Comparison of ENCODE assay signal across 1 cellular context in the genomic region with DNA sequence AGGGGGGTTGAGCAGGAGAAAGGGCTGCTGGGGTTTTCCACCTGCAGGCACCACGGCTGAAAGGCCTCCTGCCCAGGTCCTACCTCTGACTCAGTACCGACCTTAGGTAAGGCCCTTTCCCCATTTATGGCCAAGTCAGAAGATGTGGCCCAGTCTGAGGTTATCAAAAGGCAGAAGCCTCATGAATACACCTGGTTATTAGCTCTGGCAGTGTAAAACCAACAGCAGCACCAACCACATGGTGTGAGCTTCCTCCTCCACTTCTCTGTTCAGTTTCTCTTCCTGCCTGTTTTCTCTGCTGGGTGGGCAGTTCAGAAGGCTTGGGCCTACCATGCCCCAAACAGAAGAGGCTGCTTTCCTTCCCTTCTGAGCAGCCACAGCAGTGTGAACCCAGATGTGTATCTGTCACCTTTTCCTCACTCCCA.
TF ChIP-seq lines count a peak whose summit lies in the region.

No MANE protein-coding gene starts in this region.

TF ChIP-seq in GM12878, 131 proteins besides CTCF, POLR2A, EP300 and RAD21 (continued from another document and continues in another):
- TF ChIP-seq, protein P1, sequence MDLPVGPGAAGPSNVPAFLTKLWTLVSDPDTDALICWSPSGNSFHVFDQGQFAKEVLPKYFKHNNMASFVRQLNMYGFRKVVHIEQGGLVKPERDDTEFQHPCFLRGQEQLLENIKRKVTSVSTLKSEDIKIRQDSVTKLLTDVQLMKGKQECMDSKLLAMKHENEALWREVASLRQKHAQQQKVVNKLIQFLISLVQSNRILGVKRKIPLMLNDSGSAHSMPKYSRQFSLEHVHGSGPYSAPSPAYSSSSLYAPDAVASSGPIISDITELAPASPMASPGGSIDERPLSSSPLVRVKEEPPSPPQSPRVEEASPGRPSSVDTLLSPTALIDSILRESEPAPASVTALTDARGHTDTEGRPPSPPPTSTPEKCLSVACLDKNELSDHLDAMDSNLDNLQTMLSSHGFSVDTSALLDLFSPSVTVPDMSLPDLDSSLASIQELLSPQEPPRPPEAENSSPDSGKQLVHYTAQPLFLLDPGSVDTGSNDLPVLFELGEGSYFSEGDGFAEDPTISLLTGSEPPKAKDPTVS (IDR thresholded peaks at IDR 0.05; ENCODE audit: low read depth, low read length): no peak
- TF ChIP-seq MTA2 (IDR thresholded peaks at IDR 0.05; ENCODE audit: low read depth) (peak; percentile 75), DPF2 (IDR thresholded peaks at IDR 0.05) (peak; percentile 65), CHD4 (IDR thresholded peaks at IDR 0.05) (no peak), SMAD5 (IDR thresholded peaks at IDR 0.05; ENCODE audit: low read depth) (no peak), CUX1 (IDR thresholded peaks at IDR 0.05; ENCODE audit: insufficient replicate concordance, low read depth, low read length) (no peak), IRF4 (IDR thresholded peaks at IDR 0.05; ENCODE audit: low read depth, low read length) (0 out of 2 replicates have a peak, but pooled peaks have one; percentile 18), SP1 (IDR thresholded peaks at IDR 0.05; ENCODE audit: low read depth, low read length) (no peak), NFIC (IDR thresholded peaks at IDR 0.05; ENCODE audit: low read depth, low read length) (peak; percentile 55), BHLHE40 (IDR thresholded peaks at IDR 0.05; ENCODE audit: borderline replicate concordance in 1 of 2, low read depth in 2 of 2, low read length in 1 of 2) (peak; percentile 31 to 51; a peak in 1 of 4 replicates), ETV6 (conservative IDR thresholded peaks at IDR 0.05 in 1 of 2, IDR thresholded peaks at IDR 0.05 in 1 of 2; ENCODE audit: borderline replicate concordance in 1 of 2, low read depth in 1 of 2) (peak in 1 of 2 experiments; percentile 92; a peak in 2 of 4 replicates), ZNF217 (IDR thresholded peaks at IDR 0.05) (no peak), STAT3 (IDR thresholded peaks at IDR 0.05; ENCODE audit: low read depth, low read length) (0 out of 2 replicates have a peak, but pooled peaks have one; percentile 33), HDGF (IDR thresholded peaks at IDR 0.05) (no peak), PAX8 (IDR thresholded peaks at IDR 0.05) (no peak), CEBPZ (IDR thresholded peaks at IDR 0.05; ENCODE audit: low read depth, low read length) (no peak), EED (IDR thresholded peaks at IDR 0.05; ENCODE audit: low read depth) (peak; percentile 88), RELA (IDR thresholded peaks at IDR 0.05; ENCODE audit: borderline replicate concordance, partially characterized antibody) (peak; percentile 52), FOXM1 (IDR thresholded peaks at IDR 0.05; ENCODE audit: low read depth, low read length) (peak; percentile 76; the same call in 1 of the 2 replicates), ELK1 (IDR thresholded peaks at IDR 0.05; ENCODE audit: low read depth, low read length) (no peak), PRDM15 (CRISPR knock-in tag; IDR thresholded peaks at IDR 0.05) (no peak), SMARCA5 (IDR thresholded peaks at IDR 0.05) (peak; percentile 32; the same call in 1 of the 2 replicates), ASH2L (IDR thresholded peaks at IDR 0.05; ENCODE audit: borderline replicate concordance, low read depth) (no peak), HDAC2 (IDR thresholded peaks at IDR 0.05) (no peak), TBL1XR1 (IDR thresholded peaks at IDR 0.05; ENCODE audit: low read depth, low read length) (0 out of 2 replicates have a peak, but pooled peaks have one; percentile 46), SIX5 (IDR thresholded peaks at IDR 0.05; ENCODE audit: low read depth, low read length, severe bottlenecking) (no peak), CHD2 (IDR thresholded peaks at IDR 0.05; ENCODE audit: borderline replicate concordance, low read depth, low read length) (0 out of 2 replicates have a peak, but pooled peaks have one; percentile 29), POLR2AphosphoS2 (IDR thresholded peaks at IDR 0.05; ENCODE audit: low read depth, low read length) (no peak), NFYA (IDR thresholded peaks at IDR 0.05; ENCODE audit: borderline replicate concordance, low read depth, low read length) (no peak), BACH1 (IDR thresholded peaks at IDR 0.05; ENCODE audit: borderline replicate concordance) (peak; percentile 63; the same call in 1 of the 2 replicates), POLR2AphosphoS5 (IDR thresholded peaks at IDR 0.05; ENCODE audit: low read length) (peak; percentile 67), PKNOX1 (IDR thresholded peaks at IDR 0.05) (no peak), FOXK2 (IDR thresholded peaks at IDR 0.05) (no peak), KLF5 (IDR thresholded peaks at IDR 0.05; ENCODE audit: partially characterized antibody) (peak; percentile 2), YY1 (IDR thresholded peaks at IDR 0.05; ENCODE audit: low read depth, low read length) (0 out of 2 replicates have a peak, but pooled peaks have one; percentile 43), PAX5 (IDR thresholded peaks at IDR 0.05; ENCODE audit: borderline replicate concordance, low read depth, low read length) (peak; percentile 26; the same call in 1 of the 2 replicates), USF1 (IDR thresholded peaks at IDR 0.05; ENCODE audit: borderline replicate concordance, extremely low read length, insufficient read depth, low read depth, low read length) (no peak), BCL11A (IDR thresholded peaks at IDR 0.05; ENCODE audit: low read depth, low read length) (0 out of 2 replicates have a peak, but pooled peaks have one; percentile 36)
- TF ChIP-seq, protein P2, sequence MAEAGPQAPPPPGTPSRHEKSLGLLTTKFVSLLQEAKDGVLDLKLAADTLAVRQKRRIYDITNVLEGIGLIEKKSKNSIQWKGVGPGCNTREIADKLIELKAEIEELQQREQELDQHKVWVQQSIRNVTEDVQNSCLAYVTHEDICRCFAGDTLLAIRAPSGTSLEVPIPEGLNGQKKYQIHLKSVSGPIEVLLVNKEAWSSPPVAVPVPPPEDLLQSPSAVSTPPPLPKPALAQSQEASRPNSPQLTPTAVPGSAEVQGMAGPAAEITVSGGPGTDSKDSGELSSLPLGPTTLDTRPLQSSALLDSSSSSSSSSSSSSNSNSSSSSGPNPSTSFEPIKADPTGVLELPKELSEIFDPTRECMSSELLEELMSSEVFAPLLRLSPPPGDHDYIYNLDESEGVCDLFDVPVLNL (IDR thresholded peaks at IDR 0.05; ENCODE audit: low read depth, low read length): no peak
- TF ChIP-seq, protein P3, sequence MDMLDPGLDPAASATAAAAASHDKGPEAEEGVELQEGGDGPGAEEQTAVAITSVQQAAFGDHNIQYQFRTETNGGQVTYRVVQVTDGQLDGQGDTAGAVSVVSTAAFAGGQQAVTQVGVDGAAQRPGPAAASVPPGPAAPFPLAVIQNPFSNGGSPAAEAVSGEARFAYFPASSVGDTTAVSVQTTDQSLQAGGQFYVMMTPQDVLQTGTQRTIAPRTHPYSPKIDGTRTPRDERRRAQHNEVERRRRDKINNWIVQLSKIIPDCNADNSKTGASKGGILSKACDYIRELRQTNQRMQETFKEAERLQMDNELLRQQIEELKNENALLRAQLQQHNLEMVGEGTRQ (IDR thresholded peaks at IDR 0.05; ENCODE audit: borderline replicate concordance, low read depth, low read length): no peak; the same call in 1 of the 2 replicates
